ENCODE assay signal across 9 cellular contexts in genomic region chr6:15893556-15894253, GRCh38.
DNase-seq lines count a peak whose midpoint lies in the region; ATAC-seq and TF ChIP-seq lines count a peak whose summit lies in the region.
"Had no signal": no experiment of that assay in that cellular context is flagged by ENCODE, and none has a peak within 500 bp of the region (broad histone marks: within the 10 kb centered on the region; RNA-seq: fewer than 3 reads in every experiment).

No MANE protein-coding gene starts in this region.

- H3K4me1 ChIP-seq in liver (ENCODE audit: control insufficient read depth in 4 of 4, insufficient read depth in 4 of 4, low read length in 3 of 4): peaks cover 0 to 9% (median 4%) of the 10 kb centered on the region in 4 donors

- H3K36me3 ChIP-seq in liver (ENCODE audit: control insufficient read depth in 4 of 4, insufficient read depth in 3 of 4, low read depth in 1 of 4, low read length in 3 of 4): no peaks in the 10 kb centered on the region

- no peaks in the 10 kb centered on the region for H3K9me3 ChIP-seq in liver (ENCODE audit: control insufficient read depth in 4 of 4, low read length in 3 of 4)

- ATAC-seq in HG02852 (IDR thresholded peaks at IDR 0.05; ENCODE audit: unreplicated experiment): no peak
- ATAC-seq in GM19351 (IDR thresholded peaks at IDR 0.05; ENCODE audit: unreplicated experiment): no peak
- ATAC-seq in HG03460 (IDR thresholded peaks at IDR 0.05; ENCODE audit: unreplicated experiment): no peak

- in situ Hi-C loops in astrocyte of the cerebellum (cut with HindIII; ENCODE audit: low sequenced_read_pairs): no loop called here

- no peak overlapping the region for H3K27ac ChIP-seq in liver (ENCODE audit: low read depth in 1 of 2, low read length in 2 of 2)

- WGBS in liver: 58% methylated on average over 5 of the region's 5 CpGs

- H3K9ac ChIP-seq in liver (ENCODE audit: low read depth in 1 of 2, low read length in 2 of 2): no peak overlapping the region

- peak; percentile 64 for TF ChIP-seq CTCF in LNCAP (IDR thresholded peaks at IDR 0.05)
- TF ChIP-seq CTCF in astrocyte of the cerebellum (IDR thresholded peaks at IDR 0.05; ENCODE audit: low read depth, low read length, missing control alignments): peak; percentile 18
- peak; percentile 15 for TF ChIP-seq CTCF in liver (IDR thresholded peaks at IDR 0.05; ENCODE audit: low read depth, low read length, missing input control)

- H3K27me3 ChIP-seq in liver (ENCODE audit: control insufficient read depth in 4 of 4, insufficient read depth in 4 of 4, low read length in 3 of 4): no peaks in the 10 kb centered on the region

- TF ChIP-seq RAD21 in liver (IDR thresholded peaks at IDR 0.05): no peak

- H3K4me3 ChIP-seq in astrocyte of the cerebellum (ENCODE audit: low read depth, low read length): no peak overlapping the region
- H3K4me3 ChIP-seq in liver (ENCODE audit: low read depth in 1 of 3, low read length in 3 of 3): no peak overlapping the region

- peak; percentile 68 for DNase-seq in DMS53 (lab: John Stamatoyannopoulos, UW)
- no peak for DNase-seq in astrocyte of the cerebellum (ENCODE audit: low read depth)
- DNase-seq in HCEC 1CT: no peak
- DNase-seq: activated CD4-positive, CD25-positive, alpha-beta regulatory T cell had no signal

TF ChIP-seq in liver, 16 proteins besides CTCF, POLR2A, EP300 and RAD21:
- no peak for TF ChIP-seq SP1 (IDR thresholded peaks at IDR 0.05)
- TF ChIP-seq ZBTB33 (IDR thresholded peaks at IDR 0.05): no peak
- TF ChIP-seq YY1 (IDR thresholded peaks at IDR 0.05): no peak
- no peak for TF ChIP-seq ATF3 (IDR thresholded peaks at IDR 0.05)
- TF ChIP-seq, protein P1, sequence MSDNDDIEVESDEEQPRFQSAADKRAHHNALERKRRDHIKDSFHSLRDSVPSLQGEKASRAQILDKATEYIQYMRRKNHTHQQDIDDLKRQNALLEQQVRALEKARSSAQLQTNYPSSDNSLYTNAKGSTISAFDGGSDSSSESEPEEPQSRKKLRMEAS (IDR thresholded peaks at IDR 0.05): no peak
- no peak for TF ChIP-seq EGR1 (IDR thresholded peaks at IDR 0.05; ENCODE audit: low read depth in 2 of 2)
- TF ChIP-seq FOXA2 (IDR thresholded peaks at IDR 0.05): no peak
- TF ChIP-seq RXRA (IDR thresholded peaks at IDR 0.05): no peak
- TF ChIP-seq FOXA1 (IDR thresholded peaks at IDR 0.05): no peak
- no peak for TF ChIP-seq TAF1 (conservative IDR thresholded peaks at IDR 0.05)
- TF ChIP-seq HNF4A (conservative IDR thresholded peaks at IDR 0.05): no peak
- no peak for TF ChIP-seq HNF4G (IDR thresholded peaks at IDR 0.05)
- TF ChIP-seq REST (IDR thresholded peaks at IDR 0.05): no peak
- TF ChIP-seq GABPA (IDR thresholded peaks at IDR 0.05 in 1 of 2, conservative IDR thresholded peaks at IDR 0.05 in 1 of 2): no peak
- TF ChIP-seq JUND (IDR thresholded peaks at IDR 0.05): no peak
